Comparison of ENCODE assay signal across 20 cellular contexts in the genomic region with DNA sequence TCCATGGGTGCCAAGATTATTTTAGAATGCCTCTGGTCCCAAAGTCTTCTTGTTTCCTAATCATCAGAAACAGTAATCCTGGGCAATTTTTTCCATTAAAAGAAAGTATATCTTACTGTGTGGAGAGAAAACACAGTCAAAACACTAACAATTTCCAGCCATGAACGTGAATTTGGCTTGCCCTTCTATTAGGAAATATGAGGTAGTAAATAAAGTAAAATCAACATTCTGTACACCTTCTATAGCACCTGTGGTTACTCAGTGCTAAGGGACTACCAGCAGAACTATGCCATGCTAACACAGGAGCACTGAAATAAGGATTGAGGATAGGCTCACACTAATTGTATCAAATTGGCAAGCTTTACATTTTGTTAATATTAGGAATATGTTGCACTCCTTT.
"Had no signal": no experiment of that assay in that cellular context is flagged by ENCODE, and none has a peak within 500 bp of the region (broad histone marks: within the 10 kb centered on the region; RNA-seq: fewer than 3 reads in every experiment).

No MANE protein-coding gene starts in this region.

- DNase-seq: mesenchymal stem cell; mucosa of descending colon; naive B cell; sigmoid colon; stimulated activated CD4-positive, alpha-beta T cell treated with anti-CD3 and anti-CD28 coated beads, Interleukin-4, amount 100 ng/mL, for 4 hours; stimulated activated naive CD8-positive, alpha-beta T cell treated with anti-CD3 and anti-CD28 coated beads, Interleukin-15, Interleukin-2, amounts not matched to agents 100 U/mL and 50 U/mL, for 24 hours; substantia nigra; testis; transverse colon; upper lobe of right lung; uterus had no signal

- ATAC-seq: mucosa of descending colon; natural killer cell treated with Interleukin-12 subunit alpha and Interleukin-12 subunit beta and Interleukin-15 and Interleukin-18, amount 100 ng/mL, for 72 hours; stimulated activated memory B cell treated with anti-CD40 and anti-IgM and Interleukin-4, amounts not matched to agents 10 μg/mL and 1 μg/mL and 100 μg/mL, for 72 hours; stimulated activated naive CD8-positive, alpha-beta T cell treated with anti-CD3 and anti-CD28 coated beads, Interleukin-15, Interleukin-2, amounts not matched to agents 100 U/mL and 50 U/mL, for 24 hours; upper lobe of right lung had no signal

- H3K27ac ChIP-seq: neutrophil, prostate gland, sigmoid colon, testis, transverse colon, upper lobe of right lung, uterus had no signal

- H3K36me3 ChIP-seq: neutrophil, prostate gland, right atrium auricular region, sigmoid colon, transverse colon, upper lobe of right lung, uterus had no signal

- H3K27me3 ChIP-seq: sigmoid colon, testis, transverse colon, upper lobe of right lung, uterus had no signal

- FAIRE-seq: frontal cortex, keratinocyte had no signal

- H3K4me3 ChIP-seq: coronary artery, lung, mucosa of descending colon, prostate gland, right atrium auricular region, sigmoid colon, testis, transverse colon, upper lobe of right lung, uterus had no signal

- H3K9me3 ChIP-seq: neutrophil, prostate gland, right atrium auricular region, sigmoid colon, testis, upper lobe of right lung, uterus had no signal

- H3K4me1 ChIP-seq: prostate gland had no signal
